Comparison of ENCODE assay signal across 10 cellular contexts in the genomic region with DNA sequence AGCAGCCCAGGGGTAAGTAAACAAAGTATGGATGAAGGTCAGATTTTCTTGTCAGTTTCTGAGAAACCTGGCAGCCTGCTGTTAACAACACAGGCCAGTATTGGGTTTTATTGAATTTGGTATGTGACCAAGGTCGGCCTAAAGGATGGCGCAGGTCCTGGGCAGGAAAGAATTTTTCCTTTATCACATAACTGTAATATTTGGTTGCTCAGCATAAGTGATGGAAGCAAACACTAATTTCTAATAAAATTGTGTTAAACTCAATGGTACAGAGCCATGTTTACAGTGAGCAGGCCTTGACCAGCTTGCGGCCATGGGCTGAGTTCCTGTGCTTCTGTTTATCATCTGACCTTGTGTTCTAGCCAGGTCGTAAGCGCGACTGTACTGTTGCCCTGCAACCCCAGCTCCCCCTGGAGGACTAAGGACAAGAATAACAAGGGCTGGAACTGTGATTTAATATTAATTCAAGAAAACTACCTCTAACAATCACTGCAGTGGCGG. TPM values are rescaled to one million over a fixed set of nuclear protein-coding genes. Genes with fewer than 3 reads are reported as not detected.
A peak's percentile ranks its signal among the peaks of the same experiment; 100 is the strongest.
DNase-seq lines count a peak whose midpoint lies in the region; ATAC-seq and TF ChIP-seq lines count a peak whose summit lies in the region.
"Had no signal": no experiment of that assay in that cellular context is flagged by ENCODE, and none has a peak within 500 bp of the region (broad histone marks: within the 10 kb centered on the region; RNA-seq: fewer than 3 reads in every experiment).

No MANE protein-coding gene starts in this region.

- H3K9me3 Mint-ChIP-seq in CD4-positive, alpha-beta T cell: no peaks in the 10 kb centered on the region

- H3K36me3 ChIP-seq in duodenal mucosa (ENCODE audit: control insufficient read depth in 1 of 2, insufficient read depth in 2 of 2, low read length in 2 of 2) (peaks cover 66 to 94% of the 10 kb centered on the region in 2 donors), lower lobe of right lung (peaks cover 100% of the 10 kb centered on the region)

- H3K4me3 Mint-ChIP-seq in CD4-positive, alpha-beta T cell: no peak overlapping the region

- H3K27ac ChIP-seq in CD4-positive, alpha-beta T cell (ENCODE audit: low read depth, low read length): no peak overlapping the region
- H3K27ac ChIP-seq in duodenal mucosa (ENCODE audit: low read depth, low read length) (peak overlapping the region; percentile 14), lower lobe of right lung (no peak overlapping the region), substantia nigra (ENCODE audit: low read depth, low read length, poor library complexity, severe bottlenecking) (no peak overlapping the region)

- DNase-seq in CD4-positive, alpha-beta T cell: no peak
- DNase-seq in MV-4-11 (lab: John Stamatoyannopoulos, UW): peak; percentile 18
- no peak for DNase-seq in lower lobe of right lung
- no peak for DNase-seq in HUDEP-2 (lab: John Stamatoyannopoulos, UW; ENCODE audit: unreplicated experiment in 76 of 76)
- DNase-seq in superior temporal gyrus (ENCODE audit: extremely low spot score): no peak
- DNase-seq in substantia nigra (lab: John Stamatoyannopoulos, UW): no peak
- DNase-seq: activated gamma-delta T cell treated with Interleukin-2 at 50 U/mL for 16 hours, head of caudate nucleus had no signal

- H3K4me3 ChIP-seq in duodenal mucosa (ENCODE audit: low read depth in 1 of 2, low read length in 2 of 2): no peak overlapping the region
- no peak overlapping the region for H3K4me3 ChIP-seq in lower lobe of right lung

- peak overlapping the region; percentile 39 for H3K27ac Mint-ChIP-seq in CD4-positive, alpha-beta T cell

- no peaks in the 10 kb centered on the region for H3K27me3 Mint-ChIP-seq in CD4-positive, alpha-beta T cell

- H3K4me1 Mint-ChIP-seq in CD4-positive, alpha-beta T cell (ENCODE audit: low read depth): no peaks in the 10 kb centered on the region

- H3K36me3 Mint-ChIP-seq in CD4-positive, alpha-beta T cell (ENCODE audit: low read depth): peaks cover 87% of the 10 kb centered on the region

- POLR2A ChIA-PET in CD4-positive, alpha-beta T cell (lab: Charles Lee): interaction anchor here (1.9 to 2.1 kb wide), 2 partner anchors 10 to 11 kb away, joined by 6 to 8 read pairs; a partner anchor contains a TSS

- no peaks in the 10 kb centered on the region for H3K9me3 ChIP-seq in CD4-positive, alpha-beta T cell (ENCODE audit: control insufficient read depth, low read length)
- H3K9me3 ChIP-seq in duodenal mucosa (ENCODE audit: control insufficient read depth in 1 of 2, low read length in 2 of 2) (no peaks in the 10 kb centered on the region), lower lobe of right lung (no peaks in the 10 kb centered on the region)

- TF ChIP-seq CTCF in CD4-positive, alpha-beta T cell (IDR thresholded peaks at IDR 0.05): no peak
- peak; percentile 19 for TF ChIP-seq CTCF in lower lobe of right lung (IDR thresholded peaks at IDR 0.05)

- no peak for ATAC-seq in CD4-positive, alpha-beta T cell (ENCODE audit: poor library complexity)
- ATAC-seq in lower lobe of right lung (peak in 1 of 2 donors; percentile 18), HG02938 (IDR thresholded peaks at IDR 0.05; ENCODE audit: unreplicated experiment) (no peak)

- H3K27me3 ChIP-seq in CD4-positive, alpha-beta T cell (ENCODE audit: control insufficient read depth, insufficient read depth, low read length): no peaks in the 10 kb centered on the region
- H3K27me3 ChIP-seq in duodenal mucosa (ENCODE audit: control insufficient read depth in 1 of 2, insufficient read depth in 2 of 2, low read length in 2 of 2) (no peaks in the 10 kb centered on the region), lower lobe of right lung (ENCODE audit: low read depth) (no peaks in the 10 kb centered on the region)

- H3K9ac ChIP-seq in duodenal mucosa (ENCODE audit: low read depth in 1 of 2, low read length in 2 of 2): no peak overlapping the region

- intact Hi-C loops in CD4-positive, alpha-beta T cell (cut with DNase I, micrococcal nuclease): no loop called here
- intact Hi-C loops in lower lobe of right lung (cut with DNase I): no loop called here

- CTCF ChIA-PET in CD4-positive, alpha-beta T cell (lab: Charles Lee): no interaction called here

- H3K4me1 ChIP-seq in duodenal mucosa (ENCODE audit: control insufficient read depth in 1 of 2, insufficient read depth in 2 of 2, low read length in 2 of 2): no peaks in the 10 kb centered on the region
- H3K4me1 ChIP-seq in lower lobe of right lung: peaks cover 25% of the 10 kb centered on the region

RNA-seq across cellular contexts. Expression of a gene that starts 10.5 kb away (rescaled TPM):
- total RNA-seq in CD4-positive, alpha-beta T cell: 10 to 100 TPM; 22.1 to 23.9 TPM
- total RNA-seq in lower lobe of right lung: 54.7 TPM

RNA-seq across cellular contexts. Expression of a gene that starts 11.2 kb away (rescaled TPM):
- total RNA-seq in CD4-positive, alpha-beta T cell: 10 to 100 TPM in 1 of 2 experiments, 1 to 10 TPM in 1; 9.5 to 12.1 TPM
- total RNA-seq in lower lobe of right lung: 56.1 TPM

RNA-seq across cellular contexts. Expression of a gene that starts 11.5 kb away (rescaled TPM):
- total RNA-seq in CD4-positive, alpha-beta T cell: 10 to 100 TPM; 52.6 to 53.1 TPM
- 33.2 TPM for total RNA-seq in lower lobe of right lung

RNA-seq across cellular contexts. Expression of a gene that starts 18.2 kb away (rescaled TPM):
- total RNA-seq in CD4-positive, alpha-beta T cell: not detected
- total RNA-seq in lower lobe of right lung: not detected

RNA-seq across cellular contexts. Expression of a gene that starts 23.3 kb away (rescaled TPM):
- total RNA-seq in CD4-positive, alpha-beta T cell: under 1 TPM; 0.16 to 0.17 TPM
- 1.3 TPM for total RNA-seq in lower lobe of right lung
